Comparison of ENCODE assay signal across 8 cellular contexts in the genomic region with DNA sequence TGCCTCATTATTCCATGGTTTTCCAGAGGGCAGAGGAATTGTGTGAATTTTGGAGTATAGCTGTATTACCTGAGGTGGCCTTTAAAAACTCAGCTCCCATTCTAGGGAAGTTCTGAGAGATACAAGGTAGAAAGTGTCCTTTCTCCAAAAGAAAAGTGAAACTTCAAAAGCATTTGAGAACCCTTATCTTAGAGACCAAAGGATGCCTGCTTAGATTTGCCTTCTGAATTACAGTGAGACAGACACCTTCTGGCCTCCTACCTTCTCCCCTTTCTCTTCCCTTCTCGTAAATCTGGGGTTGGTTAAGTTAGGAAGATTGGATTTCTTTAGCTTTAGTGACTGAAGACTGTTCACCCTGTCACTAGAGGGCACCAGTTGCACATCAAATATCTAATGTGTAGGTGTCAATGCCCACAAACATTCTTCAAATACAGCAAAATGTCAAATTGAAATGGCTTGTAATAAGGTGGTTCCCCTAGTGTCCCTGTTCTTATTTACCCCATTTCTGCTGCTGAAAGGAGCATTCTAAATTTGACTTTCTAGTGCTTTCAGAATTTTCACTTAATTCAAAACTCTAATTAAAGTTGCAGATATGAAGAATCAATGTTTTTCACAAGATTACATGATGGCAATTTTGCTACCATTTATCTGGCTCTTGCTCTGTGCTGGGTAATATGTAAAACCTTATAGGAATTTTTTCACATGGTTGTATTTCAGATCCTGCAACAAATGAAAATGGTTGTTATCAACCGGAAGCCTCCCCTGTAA. TPM values are rescaled to one million over a fixed set of nuclear protein-coding genes. Genes with fewer than 3 reads are reported as not detected.
DNase-seq lines count a peak whose midpoint lies in the region; ATAC-seq and TF ChIP-seq lines count a peak whose summit lies in the region.

No MANE protein-coding gene starts in this region.

- TF ChIP-seq CTCF in progenitor cell of endocrine pancreas (IDR thresholded peaks at IDR 0.05; ENCODE audit: unreplicated experiment) = peak; percentile 84
- no peak for TF ChIP-seq CTCF in coronary artery (IDR thresholded peaks at IDR 0.05)

- peak; percentile 32 for ATAC-seq in GM19463 (IDR thresholded peaks at IDR 0.05; ENCODE audit: unreplicated experiment)
- peak; percentile 44 for ATAC-seq in HG03520 (IDR thresholded peaks at IDR 0.05; ENCODE audit: unreplicated experiment)

- no peak overlapping the region for H3K27ac Mint-ChIP-seq in progenitor cell of endocrine pancreas

- no peaks in the 10 kb centered on the region for H3K9me3 Mint-ChIP-seq in progenitor cell of endocrine pancreas (ENCODE audit: low read depth)

- no peak overlapping the region for H3K4me3 Mint-ChIP-seq in progenitor cell of endocrine pancreas (ENCODE audit: low read depth)

- peaks cover 2% of the 10 kb centered on the region for H3K36me3 Mint-ChIP-seq in progenitor cell of endocrine pancreas (ENCODE audit: insufficient read depth)

- peaks cover 7% of the 10 kb centered on the region for H3K27me3 Mint-ChIP-seq in progenitor cell of endocrine pancreas

- no peak overlapping the region for H3K27ac ChIP-seq in coronary artery

- H3K4me1 Mint-ChIP-seq in progenitor cell of endocrine pancreas (ENCODE audit: low read depth) = peaks cover 1% of the 10 kb centered on the region

- H3K4me3 ChIP-seq in coronary artery = no peak overlapping the region

- peak; percentile 62 for DNase-seq in DMS53 treated with DMSO at 0.1 percent for 48 hours (lab: John Stamatoyannopoulos, UW; ENCODE audit: unreplicated experiment)
- peak; percentile 83 for DNase-seq in NCI-H82 (lab: John Stamatoyannopoulos, UW)
- DNase-seq in activated CD8-positive, alpha-beta memory T cell treated with anti-CD3 and anti-CD28 coated beads, Interleukin-2, amount 50 U/mL, for 4 hours = peak; percentile 39
- DNase-seq in germinal center (ENCODE audit: low spot score) = peak; percentile 39
- DNase-seq in progenitor cell of endocrine pancreas (ENCODE audit: low spot score, unreplicated experiment) = peak; percentile 21
- DNase-seq in coronary artery (ENCODE audit: low spot score) = no peak

RNA-seq across cellular contexts. Expression of a gene that starts 46.7 kb away (rescaled TPM):
- total RNA-seq in progenitor cell of endocrine pancreas = 80.9 and 87.1 TPM in 2 replicates
